ENCODE assay signal across 13 cellular contexts in the genomic region with DNA sequence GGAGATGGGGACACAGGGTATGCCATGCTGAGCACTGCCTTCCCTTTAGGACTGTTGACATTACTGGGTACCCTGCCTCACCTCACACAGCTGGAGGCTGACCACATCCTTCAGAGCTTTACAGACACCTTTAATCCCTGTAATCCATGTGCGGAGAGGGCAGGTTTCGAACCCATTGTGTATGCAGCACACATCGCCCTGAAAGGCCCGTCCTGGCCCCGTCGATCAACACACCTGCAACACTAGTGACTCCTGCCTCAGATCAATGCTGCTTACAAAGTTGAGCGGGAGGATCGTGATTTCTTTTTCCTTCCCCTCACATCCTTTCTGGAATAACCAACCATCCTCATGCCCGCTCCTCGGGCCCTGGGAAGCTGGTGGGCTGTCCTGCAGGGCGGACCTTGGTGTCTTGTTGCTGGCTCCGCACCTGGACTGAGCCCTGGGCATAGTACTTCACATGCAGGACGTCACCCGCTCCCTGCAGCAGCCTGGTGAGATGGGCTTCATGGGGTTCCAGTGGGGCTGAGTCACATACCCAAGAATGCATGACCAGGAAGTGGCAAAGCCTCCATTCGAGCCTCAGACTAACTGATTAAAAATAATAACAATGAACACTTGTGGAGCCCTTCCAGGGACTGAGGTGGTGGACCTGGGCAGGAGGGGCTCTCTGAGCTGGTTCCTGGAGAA.
DNase-seq lines count a peak whose midpoint lies in the region; ATAC-seq and TF ChIP-seq lines count a peak whose summit lies in the region.
"Had no signal": no experiment of that assay in that cellular context is flagged by ENCODE, and none has a peak within 500 bp of the region (broad histone marks: within the 10 kb centered on the region; RNA-seq: fewer than 3 reads in every experiment).

No MANE protein-coding gene starts in this region.

- no peaks in the 10 kb centered on the region for H3K4me1 Mint-ChIP-seq in activated T-helper 17 cell treated with anti-CD3 and anti-CD28 coated beads, Interleukin-2, amount 50 U/mL, for 72 hours
- no peaks in the 10 kb centered on the region for H3K4me1 Mint-ChIP-seq in immature natural killer cell

- H3K27me3 Mint-ChIP-seq in activated T-helper 17 cell treated with anti-CD3 and anti-CD28 coated beads, Interleukin-2, amount 50 U/mL, for 72 hours = peaks cover 11% of the 10 kb centered on the region
- H3K27me3 Mint-ChIP-seq in immature natural killer cell (ENCODE audit: low read depth in 3 of 3) = peaks cover 3 to 11% (median 6%) of the 10 kb centered on the region in 3 donors

- no peaks in the 10 kb centered on the region for H3F3A ChIP-seq in SK-N-SH (replicated peaks; ENCODE audit: insufficient read depth)

- H3K9me2 ChIP-seq in SK-N-SH = no peaks in the 10 kb centered on the region

- H3K27me3 ChIP-seq in SK-N-SH (ENCODE audit: insufficient read depth) = no peaks in the 10 kb centered on the region

- no peak overlapping the region for H3K27ac ChIP-seq in SK-N-SH (ENCODE audit: low read depth in 2 of 2, low read length in 1 of 2)
- H3K27ac ChIP-seq: dorsolateral prefrontal cortex, transverse colon had no signal

- H3K4me1 ChIP-seq in SK-N-SH (ENCODE audit: control insufficient read depth in 1 of 2, insufficient read depth in 2 of 2, low read depth in 1 of 2, low read length in 1 of 2) = peaks cover 4 to 18% of the 10 kb centered on the region in 2 experiments; a peak in 2 of 4 replicates
- H3K4me1 ChIP-seq: transverse colon had no signal

- no peak overlapping the region for H3K4me3 Mint-ChIP-seq in activated T-helper 17 cell treated with anti-CD3 and anti-CD28 coated beads, Interleukin-2, amount 50 U/mL, for 72 hours
- H3K4me3 Mint-ChIP-seq in immature natural killer cell = no peak overlapping the region

- no peaks in the 10 kb centered on the region for H3K9me3 ChIP-seq in SK-N-SH
- H3K9me3 ChIP-seq: transverse colon had no signal

- no peak overlapping the region for H3K4me3 ChIP-seq in SK-N-SH (ENCODE audit: low read depth in 2 of 2, low read length in 1 of 2)
- H3K4me3 ChIP-seq in fibroblast of the aortic adventitia (ENCODE audit: low read depth, low read length) = no peak overlapping the region
- H3K4me3 ChIP-seq: dorsolateral prefrontal cortex, K562, transverse colon had no signal

- no peak overlapping the region for H2AFZ ChIP-seq in SK-N-SH (ENCODE audit: low read depth)

- POLR2A ChIA-PET in SK-N-SH (lab: Yijun Ruan, JAX) = no interaction called here

- H3K36me3 Mint-ChIP-seq in activated T-helper 17 cell treated with anti-CD3 and anti-CD28 coated beads, Interleukin-2, amount 50 U/mL, for 72 hours (ENCODE audit: low read depth) = no peaks in the 10 kb centered on the region
- H3K36me3 Mint-ChIP-seq in immature natural killer cell = no peaks in the 10 kb centered on the region

- WGBS in SK-N-SH (ENCODE audit: low lambda C conversion rate) = 71% methylated on average over 15 of the region's 15 CpGs

- TF ChIP-seq EP300 in SK-N-SH (IDR thresholded peaks at IDR 0.05; ENCODE audit: borderline replicate concordance in 1 of 2, low read depth in 1 of 2, low read length in 1 of 2) = no peak

- H3K79me2 ChIP-seq in SK-N-SH (ENCODE audit: insufficient read depth) = no peaks in the 10 kb centered on the region

- no peak overlapping the region for H3K9ac ChIP-seq in SK-N-SH

- no peaks in the 10 kb centered on the region for H4K20me1 ChIP-seq in SK-N-SH (ENCODE audit: insufficient read depth)

- no peak for TF ChIP-seq RAD21 in SK-N-SH (IDR thresholded peaks at IDR 0.05; ENCODE audit: low read length)

- no peaks in the 10 kb centered on the region for H3K9me3 Mint-ChIP-seq in activated T-helper 17 cell treated with anti-CD3 and anti-CD28 coated beads, Interleukin-2, amount 50 U/mL, for 72 hours
- no peaks in the 10 kb centered on the region for H3K9me3 Mint-ChIP-seq in immature natural killer cell

- no peaks in the 10 kb centered on the region for H3K36me3 ChIP-seq in SK-N-SH (replicated peaks in 1 of 2; ENCODE audit: control insufficient read depth in 1 of 2, insufficient read depth in 2 of 2, low read length in 1 of 2)
- H3K36me3 ChIP-seq: transverse colon had no signal

- H3K27ac Mint-ChIP-seq in activated T-helper 17 cell treated with anti-CD3 and anti-CD28 coated beads, Interleukin-2, amount 50 U/mL, for 72 hours = no peak overlapping the region
- no peak overlapping the region for H3K27ac Mint-ChIP-seq in immature natural killer cell

- no peak for TF ChIP-seq CTCF in SK-N-SH (IDR thresholded peaks at IDR 0.05)
- TF ChIP-seq CTCF in fibroblast of the aortic adventitia (IDR thresholded peaks at IDR 0.05; ENCODE audit: insufficient read depth, low read length) = no peak

- no peak for ATAC-seq in SK-N-SH treated with all-trans-retinoic acid at 6 μM for 48 hours
- no peak for ATAC-seq in activated T-helper 17 cell treated with anti-CD3 and anti-CD28 coated beads, Interleukin-2, amount 50 U/mL, for 72 hours (replicated peaks)
- no peak for ATAC-seq in GM21619 (IDR thresholded peaks at IDR 0.05; ENCODE audit: unreplicated experiment)
- ATAC-seq: K562 had no signal

- H3K4me2 ChIP-seq in SK-N-SH = 0 out of 2 replicates have a peak overlapping the region, but pooled peaks have one; percentile 1

- DNase-seq in SK-N-SH (no peak), RPMI7951 (ENCODE audit: low read depth) (peak; percentile 95), fibroblast of the aortic adventitia (ENCODE audit: low read depth) (peak; percentile 8), immature natural killer cell (no peak)
- DNase-seq in stimulated activated CD8-positive, alpha-beta memory T cell treated with anti-CD3 and anti-CD28 coated beads, Interleukin-4, amount 100 ng/mL, for 48 hours = peak; percentile 12
- DNase-seq: NCI-H526 treated with DMSO at 0.1 percent for 48 hours, T-helper 9 cell, transverse colon had no signal

- CTCF ChIA-PET in SK-N-SH (lab: Yijun Ruan, JAX) = interaction anchor here (1.4 kb wide), 1 partner anchor 298 kb away, joined by 3 read pairs; no protein-coding TSS in a partner anchor

TF ChIP-seq in SK-N-SH, 30 proteins besides CTCF, POLR2A, EP300 and RAD21:
- TF ChIP-seq, protein P1, sequence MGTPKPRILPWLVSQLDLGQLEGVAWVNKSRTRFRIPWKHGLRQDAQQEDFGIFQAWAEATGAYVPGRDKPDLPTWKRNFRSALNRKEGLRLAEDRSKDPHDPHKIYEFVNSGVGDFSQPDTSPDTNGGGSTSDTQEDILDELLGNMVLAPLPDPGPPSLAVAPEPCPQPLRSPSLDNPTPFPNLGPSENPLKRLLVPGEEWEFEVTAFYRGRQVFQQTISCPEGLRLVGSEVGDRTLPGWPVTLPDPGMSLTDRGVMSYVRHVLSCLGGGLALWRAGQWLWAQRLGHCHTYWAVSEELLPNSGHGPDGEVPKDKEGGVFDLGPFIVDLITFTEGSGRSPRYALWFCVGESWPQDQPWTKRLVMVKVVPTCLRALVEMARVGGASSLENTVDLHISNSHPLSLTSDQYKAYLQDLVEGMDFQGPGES (IDR thresholded peaks at IDR 0.05; ENCODE audit: low read depth, low read length) = no peak
- TF ChIP-seq FOXJ3 (CRISPR knock-in tag; IDR thresholded peaks at IDR 0.05) (no peak), FOSL2 (IDR thresholded peaks at IDR 0.05; ENCODE audit: borderline replicate concordance, low read depth) (0 out of 2 replicates have a peak, but pooled peaks have one; percentile 4), TCF12 (IDR thresholded peaks at IDR 0.05) (no peak), SIN3A (IDR thresholded peaks at IDR 0.05; ENCODE audit: borderline replicate concordance, low read depth, low read length) (no peak), JUND (IDR thresholded peaks at IDR 0.05) (no peak), ELF1 (IDR thresholded peaks at IDR 0.05) (peak; percentile 45), RXRA (IDR thresholded peaks at IDR 0.05; ENCODE audit: borderline replicate concordance, low read depth) (no peak), NFIC (IDR thresholded peaks at IDR 0.05; ENCODE audit: borderline replicate concordance) (no peak), GATA2 (CRISPR knock-in tag; IDR thresholded peaks at IDR 0.05) (no peak), SMC3 (IDR thresholded peaks at IDR 0.05; ENCODE audit: low read depth, low read length) (no peak)

TF ChIP-seq in SK-N-SH treated with all-trans-retinoic acid at 6 μM for 48 hours, 23 proteins besides CTCF, POLR2A, EP300 and RAD21:
- no peak for TF ChIP-seq ISL1 (CRISPR knock-in tag; IDR thresholded peaks at IDR 0.05)
- no peak for TF ChIP-seq PPARA (CRISPR knock-in tag; IDR thresholded peaks at IDR 0.05; ENCODE audit: borderline replicate concordance)
- TF ChIP-seq, protein P2, sequence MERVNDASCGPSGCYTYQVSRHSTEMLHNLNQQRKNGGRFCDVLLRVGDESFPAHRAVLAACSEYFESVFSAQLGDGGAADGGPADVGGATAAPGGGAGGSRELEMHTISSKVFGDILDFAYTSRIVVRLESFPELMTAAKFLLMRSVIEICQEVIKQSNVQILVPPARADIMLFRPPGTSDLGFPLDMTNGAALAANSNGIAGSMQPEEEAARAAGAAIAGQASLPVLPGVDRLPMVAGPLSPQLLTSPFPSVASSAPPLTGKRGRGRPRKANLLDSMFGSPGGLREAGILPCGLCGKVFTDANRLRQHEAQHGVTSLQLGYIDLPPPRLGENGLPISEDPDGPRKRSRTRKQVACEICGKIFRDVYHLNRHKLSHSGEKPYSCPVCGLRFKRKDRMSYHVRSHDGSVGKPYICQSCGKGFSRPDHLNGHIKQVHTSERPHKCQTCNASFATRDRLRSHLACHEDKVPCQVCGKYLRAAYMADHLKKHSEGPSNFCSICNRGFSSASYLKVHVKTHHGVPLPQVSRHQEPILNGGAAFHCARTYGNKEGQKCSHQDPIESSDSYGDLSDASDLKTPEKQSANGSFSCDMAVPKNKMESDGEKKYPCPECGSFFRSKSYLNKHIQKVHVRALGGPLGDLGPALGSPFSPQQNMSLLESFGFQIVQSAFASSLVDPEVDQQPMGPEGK (CRISPR knock-in tag; IDR thresholded peaks at IDR 0.05; ENCODE audit: borderline replicate concordance) = no peak

Comparison
In these comparisons a context has a peak if more than half of its experiments do, and no peak if none do; other contexts are left out.
1. DNase-seq: peak in RPMI7951 (single experiment), fibroblast of the aortic adventitia (single experiment) and stimulated activated CD8-positive, alpha-beta memory T cell treated with anti-CD3 and anti-CD28 coated beads, Interleukin-4, amount 100 ng/mL, for 48 hours (single experiment); none in SK-N-SH (single experiment) and immature natural killer cell (0 of 3).